In genomic region chr19:3556423-3556977, GRCh38 we compare ENCODE assay signal across 8 cellular contexts. TPM values are rescaled to one million over a fixed set of nuclear protein-coding genes. Genes with fewer than 3 reads are reported as not detected.
DNase-seq lines count a peak whose midpoint lies in the region; ATAC-seq and TF ChIP-seq lines count a peak whose summit lies in the region.

No MANE protein-coding gene starts in this region.

- TF ChIP-seq POLR2A in NB4 (IDR thresholded peaks at IDR 0.05; ENCODE audit: extremely low read depth, insufficient read length) = no peak

- H3K36me3 Mint-ChIP-seq in effector memory CD8-positive, alpha-beta T cell (ENCODE audit: insufficient read depth) = peaks cover 24% of the 10 kb centered on the region

- H3K4me1 ChIP-seq in BLaER1 = peaks cover 92% of the 10 kb centered on the region

- H3K27ac Mint-ChIP-seq in effector memory CD8-positive, alpha-beta T cell = peak overlapping the region; percentile 88 to 95

- H4K20me1 ChIP-seq in BLaER1 (peaks cover 54% of the 10 kb centered on the region), neural cell (ENCODE audit: insufficient read depth) (no peaks in the 10 kb centered on the region)

- TF ChIP-seq EP300 in neural cell (conservative IDR thresholded peaks at IDR 0.05; ENCODE audit: poor library complexity, severe bottlenecking) = no peak

- H3K9me3 Mint-ChIP-seq in effector memory CD8-positive, alpha-beta T cell = no peaks in the 10 kb centered on the region

- H3K4me2 ChIP-seq in BLaER1 (peak overlapping the region; percentile 95), neural cell (ENCODE audit: low read length) (peak overlapping the region; percentile 52)

- no peak for TF ChIP-seq RAD21 in neural cell (conservative IDR thresholded peaks at IDR 0.05)

- H3K27me3 ChIP-seq in BLaER1 (no peaks in the 10 kb centered on the region), neural cell (ENCODE audit: insufficient read depth, low read depth, low read length) (no peaks in the 10 kb centered on the region)

- peak overlapping the region; percentile 95 for H3K4me3 ChIP-seq in BLaER1
- H3K4me3 ChIP-seq in NB4 (ENCODE audit: low read depth, low read length) = peak overlapping the region; percentile 74
- peak overlapping the region; percentile 82 for H3K4me3 ChIP-seq in neural cell (ENCODE audit: low read length)

- H3K9me3 ChIP-seq in BLaER1 = no peaks in the 10 kb centered on the region
- no peaks in the 10 kb centered on the region for H3K9me3 ChIP-seq in neural cell (ENCODE audit: low read length)

- H3K36me3 ChIP-seq in BLaER1 = peaks cover 1% of the 10 kb centered on the region; the same call in 1 of the 2 replicates
- H3K36me3 ChIP-seq in neural cell (ENCODE audit: insufficient read depth, low read length) = no peaks in the 10 kb centered on the region

- H3K27ac ChIP-seq in BLaER1 = peak overlapping the region; percentile 86
- no peak overlapping the region for H3K27ac ChIP-seq in neural cell (ENCODE audit: low read length)

- H3K4me1 Mint-ChIP-seq in effector memory CD8-positive, alpha-beta T cell (ENCODE audit: low read depth in 2 of 2) = peaks cover 31 to 42% of the 10 kb centered on the region in 2 donors

- no peak overlapping the region for H2AFZ ChIP-seq in neural cell (ENCODE audit: low read depth, low read length)

- TF ChIP-seq CTCF in NB4 (IDR thresholded peaks at IDR 0.05; ENCODE audit: low read depth, low read length) (no peak), neural cell (IDR thresholded peaks at IDR 0.05; ENCODE audit: poor library complexity, severe bottlenecking) (no peak)

- no peak for ATAC-seq in effector memory CD8-positive, alpha-beta T cell (replicated peaks)
- ATAC-seq in HG03457 (IDR thresholded peaks at IDR 0.05; ENCODE audit: unreplicated experiment) = no peak
- no peak for ATAC-seq in HG03439 (IDR thresholded peaks at IDR 0.05; ENCODE audit: unreplicated experiment)

- no peaks in the 10 kb centered on the region for H3K79me2 ChIP-seq in neural cell (replicated peaks; ENCODE audit: insufficient read depth, low read length)

- no peaks in the 10 kb centered on the region for H3K27me3 Mint-ChIP-seq in effector memory CD8-positive, alpha-beta T cell

- no peaks in the 10 kb centered on the region for H3K9me2 ChIP-seq in neural cell (ENCODE audit: insufficient read depth, low read length)

- peak overlapping the region; percentile 87 to 95 for H3K4me3 Mint-ChIP-seq in effector memory CD8-positive, alpha-beta T cell

- no peak for DNase-seq in NB4 (ENCODE audit: low read depth)
- DNase-seq in effector memory CD8-positive, alpha-beta T cell = no peak
- DNase-seq in AG08396 (ENCODE audit: low spot score) = no peak
- DNase-seq in NOMO-1 (lab: John Stamatoyannopoulos, UW; ENCODE audit: unreplicated experiment in 2 of 2) = no peak

- H3K9ac ChIP-seq in BLaER1 = peak overlapping the region; percentile 87
- H3K9ac ChIP-seq in neural cell (ENCODE audit: low read length) = peak overlapping the region; percentile 60

- no peaks in the 10 kb centered on the region for H3F3A ChIP-seq in neural cell (ENCODE audit: insufficient read depth, low read length, poor library complexity, severe bottlenecking)

TF ChIP-seq in neural cell, 6 proteins besides CTCF, POLR2A, EP300 and RAD21:
- TF ChIP-seq REST (IDR thresholded peaks at IDR 0.05; ENCODE audit: borderline replicate concordance) (no peak), MXI1 (conservative IDR thresholded peaks at IDR 0.05; ENCODE audit: poor library complexity, severe bottlenecking) (no peak), EZH2 (IDR thresholded peaks at IDR 0.05; ENCODE audit: borderline replicate concordance, insufficient read depth, low read length, poor library complexity, severe bottlenecking) (no peak), POLR2AphosphoS5 (IDR thresholded peaks at IDR 0.05) (no peak), SMC3 (conservative IDR thresholded peaks at IDR 0.05; ENCODE audit: poor library complexity) (no peak), TAF1 (IDR thresholded peaks at IDR 0.05; ENCODE audit: low read depth) (no peak)

RNA-seq across cellular contexts. Expression of gene MFSD12, which starts 0.9 kb away (rescaled TPM):
- 38.5 and 41.4 TPM in 2 replicates for polyA plus RNA-seq in neural cell
- polyA minus RNA-seq in neural cell = 40.7 and 57.9 TPM in 2 replicates

RNA-seq across cellular contexts. Expression of gene HMG20B, which starts 16.2 kb away (rescaled TPM):
- 17.3 and 22.6 TPM in 2 replicates for polyA plus RNA-seq in neural cell
- 7.5 and 9.8 TPM in 2 replicates for polyA minus RNA-seq in neural cell

RNA-seq across cellular contexts. Expression of gene TEKTIP1, which starts 17.5 kb away (rescaled TPM):
- polyA plus RNA-seq in neural cell = 1.2 TPM in 1 of 2 replicates, not detected in the other
- not detected in 2 replicates for polyA minus RNA-seq in neural cell

RNA-seq across cellular contexts. Expression of gene GIPC3, which starts 28.8 kb away (rescaled TPM):
- not detected in 2 replicates for polyA plus RNA-seq in neural cell
- not detected in 2 replicates for polyA minus RNA-seq in neural cell

RNA-seq across cellular contexts. Expression of gene TBXA2R, which starts 50.2 kb away (rescaled TPM):
- not detected in 2 replicates for polyA plus RNA-seq in neural cell
- polyA minus RNA-seq in neural cell = not detected in 2 replicates
